14 cellular contexts compared by ENCODE assay signal in genomic region chr4:46123872-46124755, GRCh38. TPM values are rescaled to one million over a fixed set of nuclear protein-coding genes. Genes with fewer than 3 reads are reported as not detected.
DNase-seq lines count a peak whose midpoint lies in the region; ATAC-seq and TF ChIP-seq lines count a peak whose summit lies in the region.
"Had no signal": no experiment of that assay in that cellular context is flagged by ENCODE, and none has a peak within 500 bp of the region (broad histone marks: within the 10 kb centered on the region; RNA-seq: fewer than 3 reads in every experiment).

GABRG1 (minus strand) TSS chr4:46124054; CDS start chr4:46123913, 141 bp downstream.

- no peak for ATAC-seq in lower lobe of right lung
- no peak for ATAC-seq in GM21390 (IDR thresholded peaks at IDR 0.05; ENCODE audit: unreplicated experiment)
- ATAC-seq in T-helper 17 cell: no peak
- ATAC-seq: Panc1; stimulated activated naive CD8-positive, alpha-beta T cell treated with anti-CD3 and anti-CD28 coated beads, Interleukin-15, amount 100 ng/mL, for 72 hours had no signal

- H3K36me3 ChIP-seq in lower lobe of right lung: no peaks in the 10 kb centered on the region
- H3K36me3 ChIP-seq: neutrophil had no signal

- H3K27ac Mint-ChIP-seq in T-helper 17 cell: no peak within 1 kb of the TSS
- H3K27ac Mint-ChIP-seq: stimulated activated naive CD8-positive, alpha-beta T cell treated with anti-CD3 and anti-CD28 coated beads, Interleukin-15, amount 100 ng/mL, for 72 hours had no signal

- H3K4me1 Mint-ChIP-seq in T-helper 17 cell: no peaks in the 10 kb centered on the region
- H3K4me1 Mint-ChIP-seq: stimulated activated naive CD8-positive, alpha-beta T cell treated with anti-CD3 and anti-CD28 coated beads, Interleukin-15, amount 100 ng/mL, for 72 hours had no signal

- H3K4me3 ChIP-seq in lower lobe of right lung: no peak within 1 kb of the TSS

- peak within 1 kb of the TSS; percentile 71 for H3K27ac ChIP-seq in caudate nucleus (ENCODE audit: low read depth, low read length)
- no peak within 1 kb of the TSS for H3K27ac ChIP-seq in lower lobe of right lung
- H3K27ac ChIP-seq in temporal lobe (ENCODE audit: low read depth, low read length): no peak within 1 kb of the TSS
- H3K27ac ChIP-seq: neutrophil had no signal

- TF ChIP-seq CTCF in lower lobe of right lung (IDR thresholded peaks at IDR 0.05): no peak

- DNase-seq in NCI-H82 (lab: John Stamatoyannopoulos, UW) (peak; percentile 29), NCI-H82 treated with DMSO at 0.1 percent for 48 hours (lab: John Stamatoyannopoulos, UW; ENCODE audit: unreplicated experiment) (no peak), caudate nucleus (lab: John Stamatoyannopoulos, UW) (peak in 56 of 61 donors; percentile 0 to 86 (median 42)), lower lobe of right lung (peak; percentile 18), NCI-H345 (lab: John Stamatoyannopoulos, UW) (no peak), T-helper 17 cell (no peak)
- DNase-seq: ACHN; NCI-H1092 treated with DMSO at 0.1 percent for 48 hours; stimulated activated naive CD8-positive, alpha-beta T cell treated with anti-CD3 and anti-CD28 coated beads, Interleukin-15, amount 100 ng/mL, for 72 hours had no signal

- H3K36me3 Mint-ChIP-seq in T-helper 17 cell (ENCODE audit: low read depth): no peaks in the 10 kb centered on the region

- no peaks in the 10 kb centered on the region for H3K4me1 ChIP-seq in lower lobe of right lung

- intact Hi-C loops in lower lobe of right lung (cut with DNase I): no loop called here

- H3K4me3 Mint-ChIP-seq in T-helper 17 cell: no peak within 1 kb of the TSS
- H3K4me3 Mint-ChIP-seq: stimulated activated naive CD8-positive, alpha-beta T cell treated with anti-CD3 and anti-CD28 coated beads, Interleukin-15, amount 100 ng/mL, for 72 hours had no signal

- no peaks in the 10 kb centered on the region for H3K9me3 ChIP-seq in lower lobe of right lung
- no peaks in the 10 kb centered on the region for H3K9me3 ChIP-seq in T-helper 17 cell (ENCODE audit: control insufficient read depth, low read length, poor library complexity, severe bottlenecking)
- H3K9me3 ChIP-seq: neutrophil had no signal

- H3K27me3 Mint-ChIP-seq in T-helper 17 cell: no peaks in the 10 kb centered on the region
- H3K27me3 Mint-ChIP-seq: stimulated activated naive CD8-positive, alpha-beta T cell treated with anti-CD3 and anti-CD28 coated beads, Interleukin-15, amount 100 ng/mL, for 72 hours had no signal

- H3K27me3 ChIP-seq in lower lobe of right lung (ENCODE audit: low read depth): no peaks in the 10 kb centered on the region
- H3K27me3 ChIP-seq: neutrophil had no signal

RNA-seq across cellular contexts. Expression of gene GABRG1, which starts in this region (rescaled TPM):
- total RNA-seq in lower lobe of right lung (not detected), temporal lobe (21.9 TPM), T-helper 17 cell (not detected)
- total RNA-seq: endothelial cell of umbilical vein had no signal

Comparison
In these comparisons a context has a peak if more than half of its experiments do, and no peak if none do; other contexts are left out.
1. RNA of gene GABRG1 (total RNA-seq): 21.9 TPM in temporal lobe (single experiment); not detected in lower lobe of right lung (single experiment) and not detected in T-helper 17 cell; every median in the first group is over 10 times any median in the second.
2. DNase-seq: peak in NCI-H82 (single experiment) and caudate nucleus (56 of 61); none in NCI-H82 treated with DMSO at 0.1 percent for 48 hours (single experiment), NCI-H345 (single experiment) and T-helper 17 cell (0 of 3).
3. Peak in DNase-seq in lower lobe of right lung; RNA of the gene not detected or under 1 TPM.